Comparison of ENCODE assay signal across 29 cellular contexts in the genomic region with DNA sequence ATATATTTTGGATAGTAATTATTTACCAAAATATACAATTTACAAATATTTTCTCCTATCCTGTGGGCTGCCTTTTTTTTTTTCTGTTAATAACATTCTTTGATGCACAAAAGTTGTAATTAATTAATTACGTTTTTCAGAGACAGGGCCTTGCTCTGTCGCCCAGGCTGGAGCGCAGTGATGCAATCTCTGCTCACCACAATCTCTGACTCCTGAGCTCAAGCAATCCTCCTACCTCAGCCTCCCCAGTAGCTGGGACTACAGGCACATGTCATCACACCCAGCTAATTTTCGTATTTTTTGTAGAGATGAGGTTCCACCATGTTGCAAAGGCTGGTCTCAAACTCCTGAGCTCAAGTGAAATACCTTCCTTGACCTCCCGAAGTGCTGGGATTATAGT.
"Had no signal": no experiment of that assay in that cellular context is flagged by ENCODE, and none has a peak within 500 bp of the region (broad histone marks: within the 10 kb centered on the region; RNA-seq: fewer than 3 reads in every experiment).

No MANE protein-coding gene starts in this region.

- H3K27ac ChIP-seq: stomach, suprapubic skin, testis, thoracic aorta, thyroid gland, tibial artery, tibial nerve, transverse colon, upper lobe of left lung, upper lobe of right lung, uterus, vagina had no signal

- H3K36me3 ChIP-seq: stomach, suprapubic skin, thoracic aorta, thyroid gland, tibial artery, tibial nerve, transverse colon, upper lobe of left lung, upper lobe of right lung, uterus, vagina had no signal

- H3K4me3 Mint-ChIP-seq: stimulated activated effector memory CD8-positive, alpha-beta T cell treated with anti-CD3 and anti-CD28 coated beads, Interleukin-12 subunit alpha, Interleukin-12 subunit beta, amount 100 ng/mL, for 72 hours; stimulated activated memory B cell treated with anti-CD40 and anti-IgM and Interleukin-4, amounts not matched to agents 10 μg/mL and 1 μg/mL and 100 μg/mL, for 72 hours; stimulated activated naive B cell treated with anti-CD40 and anti-IgM and Interleukin-4, amounts not matched to agents 10 μg/mL and 1 μg/mL and 100 μg/mL, for 72 hours; stimulated activated naive CD8-positive, alpha-beta T cell treated with anti-CD3 and anti-CD28 coated beads, Interleukin-15, amount 100 ng/mL, for 72 hours; stimulated activated naive CD8-positive, alpha-beta T cell treated with anti-CD3 and anti-CD28 coated beads, Interleukin-15, Interleukin-2, amounts not matched to agents 100 ng/mL and 50 ng/mL, for 24 hours; type B pancreatic cell had no signal

- H3K4me1 ChIP-seq: stomach, suprapubic skin, testis, thyroid gland, tibial artery, tibial nerve, transverse colon, upper lobe of left lung, upper lobe of right lung, uterus, vagina had no signal

- H3K4me3 ChIP-seq: stomach, suprapubic skin, testis, thoracic aorta, thyroid gland, tibial artery, tibial nerve, transverse colon, upper lobe of left lung, upper lobe of right lung, uterus, vagina had no signal

- H3K9me3 Mint-ChIP-seq: stimulated activated effector memory CD8-positive, alpha-beta T cell treated with anti-CD3 and anti-CD28 coated beads, Interleukin-12 subunit alpha, Interleukin-12 subunit beta, amount 100 ng/mL, for 72 hours; stimulated activated memory B cell treated with anti-CD40 and anti-IgM and Interleukin-4, amounts not matched to agents 10 μg/mL and 1 μg/mL and 100 μg/mL, for 72 hours; stimulated activated naive B cell treated with anti-CD40 and anti-IgM and Interleukin-4, amounts not matched to agents 10 μg/mL and 1 μg/mL and 100 μg/mL, for 72 hours; stimulated activated naive CD8-positive, alpha-beta T cell treated with anti-CD3 and anti-CD28 coated beads, Interleukin-15, amount 100 ng/mL, for 72 hours; stimulated activated naive CD8-positive, alpha-beta T cell treated with anti-CD3 and anti-CD28 coated beads, Interleukin-15, Interleukin-2, amounts not matched to agents 100 ng/mL and 50 ng/mL, for 24 hours; type B pancreatic cell had no signal

- H3K27ac Mint-ChIP-seq: stimulated activated effector memory CD8-positive, alpha-beta T cell treated with anti-CD3 and anti-CD28 coated beads, Interleukin-12 subunit alpha, Interleukin-12 subunit beta, amount 100 ng/mL, for 72 hours; stimulated activated memory B cell treated with anti-CD40 and anti-IgM and Interleukin-4, amounts not matched to agents 10 μg/mL and 1 μg/mL and 100 μg/mL, for 72 hours; stimulated activated naive B cell treated with anti-CD40 and anti-IgM and Interleukin-4, amounts not matched to agents 10 μg/mL and 1 μg/mL and 100 μg/mL, for 72 hours; stimulated activated naive CD8-positive, alpha-beta T cell treated with anti-CD3 and anti-CD28 coated beads, Interleukin-15, amount 100 ng/mL, for 72 hours; stimulated activated naive CD8-positive, alpha-beta T cell treated with anti-CD3 and anti-CD28 coated beads, Interleukin-15, Interleukin-2, amounts not matched to agents 100 ng/mL and 50 ng/mL, for 24 hours; type B pancreatic cell had no signal

- H3K36me3 Mint-ChIP-seq: stimulated activated effector memory CD8-positive, alpha-beta T cell treated with anti-CD3 and anti-CD28 coated beads, Interleukin-12 subunit alpha, Interleukin-12 subunit beta, amount 100 ng/mL, for 72 hours; stimulated activated memory B cell treated with anti-CD40 and anti-IgM and Interleukin-4, amounts not matched to agents 10 μg/mL and 1 μg/mL and 100 μg/mL, for 72 hours; stimulated activated naive B cell treated with anti-CD40 and anti-IgM and Interleukin-4, amounts not matched to agents 10 μg/mL and 1 μg/mL and 100 μg/mL, for 72 hours; type B pancreatic cell had no signal

- DNase-seq: stimulated activated CD4-positive, alpha-beta T cell treated with anti-CD3 and anti-CD28 coated beads, Interleukin-2, amount 100 ng/mL, for 48 hours; stimulated activated CD4-positive, alpha-beta T cell treated with anti-CD3 and anti-CD28 coated beads, Interleukin-4, amount 100 ng/mL, for 1 hour; stimulated activated CD4-positive, alpha-beta T cell treated with anti-CD3 and anti-CD28 coated beads, Interleukin-4, amount 100 ng/mL, for 24 hours; stimulated activated CD4-positive, alpha-beta T cell treated with anti-CD3 and anti-CD28 coated beads, Interleukin-4, amount 100 ng/mL, for 4 hours; stimulated activated CD8-positive, alpha-beta memory T cell treated with anti-CD3 and anti-CD28 coated beads, Interleukin-4, amount 100 ng/mL, for 48 hours; stimulated activated naive B cell treated with anti-CD40 and anti-IgM and Interleukin-4, amounts not matched to agents 10 μg/mL and 1 μg/mL and 100 μg/mL, for 72 hours; stimulated activated naive CD4-positive, alpha-beta T cell; stimulated activated naive CD4-positive, alpha-beta T cell treated with Interleukin-2 at 50 U/mL for 16 hours; stimulated activated naive CD8-positive, alpha-beta T cell treated with anti-CD3 and anti-CD28 coated beads, Interleukin-15, amount 100 ng/mL, for 72 hours; stimulated activated naive CD8-positive, alpha-beta T cell treated with anti-CD3 and anti-CD28 coated beads, Interleukin-15, Interleukin-2, amounts not matched to agents 100 U/mL and 50 U/mL, for 24 hours; stomach; substantia nigra; testis; thyroid gland; tibial artery; transverse colon; trophoblast cell; upper lobe of left lung; upper lobe of right lung; uterus had no signal

- H3K9me3 ChIP-seq: stomach, suprapubic skin, testis, thoracic aorta, thyroid gland, tibial artery, transverse colon, upper lobe of left lung, upper lobe of right lung, uterus, vagina had no signal

- H3K4me1 Mint-ChIP-seq: stimulated activated effector memory CD8-positive, alpha-beta T cell treated with anti-CD3 and anti-CD28 coated beads, Interleukin-12 subunit alpha, Interleukin-12 subunit beta, amount 100 ng/mL, for 72 hours; stimulated activated naive CD8-positive, alpha-beta T cell treated with anti-CD3 and anti-CD28 coated beads, Interleukin-15, amount 100 ng/mL, for 72 hours had no signal

- H3K27me3 Mint-ChIP-seq: stimulated activated naive CD8-positive, alpha-beta T cell treated with anti-CD3 and anti-CD28 coated beads, Interleukin-15, amount 100 ng/mL, for 72 hours; stimulated activated naive CD8-positive, alpha-beta T cell treated with anti-CD3 and anti-CD28 coated beads, Interleukin-15, Interleukin-2, amounts not matched to agents 100 ng/mL and 50 ng/mL, for 24 hours had no signal

- H3K27me3 ChIP-seq: stomach, testis, thyroid gland, tibial artery, tibial nerve, transverse colon, upper lobe of left lung, upper lobe of right lung, uterus, vagina had no signal

- ATAC-seq: stimulated activated effector memory CD8-positive, alpha-beta T cell treated with anti-CD3 and anti-CD28 coated beads, Interleukin-12 subunit alpha, Interleukin-12 subunit beta, amount 100 ng/mL, for 72 hours; stimulated activated memory B cell treated with anti-CD40 and anti-IgM and Interleukin-4, amounts not matched to agents 10 μg/mL and 1 μg/mL and 100 μg/mL, for 72 hours; stimulated activated naive B cell treated with anti-CD40 and anti-IgM and Interleukin-4, amounts not matched to agents 10 μg/mL and 1 μg/mL and 100 μg/mL, for 72 hours; stimulated activated naive CD8-positive, alpha-beta T cell treated with anti-CD3 and anti-CD28 coated beads, Interleukin-15, amount 100 ng/mL, for 72 hours; stimulated activated naive CD8-positive, alpha-beta T cell treated with anti-CD3 and anti-CD28 coated beads, Interleukin-15, Interleukin-2, amounts not matched to agents 100 U/mL and 50 U/mL, for 24 hours; upper lobe of right lung had no signal

- FAIRE-seq: urothelium cell line had no signal
